Comparison of ENCODE assay signal across 20 cellular contexts in the genomic region with DNA sequence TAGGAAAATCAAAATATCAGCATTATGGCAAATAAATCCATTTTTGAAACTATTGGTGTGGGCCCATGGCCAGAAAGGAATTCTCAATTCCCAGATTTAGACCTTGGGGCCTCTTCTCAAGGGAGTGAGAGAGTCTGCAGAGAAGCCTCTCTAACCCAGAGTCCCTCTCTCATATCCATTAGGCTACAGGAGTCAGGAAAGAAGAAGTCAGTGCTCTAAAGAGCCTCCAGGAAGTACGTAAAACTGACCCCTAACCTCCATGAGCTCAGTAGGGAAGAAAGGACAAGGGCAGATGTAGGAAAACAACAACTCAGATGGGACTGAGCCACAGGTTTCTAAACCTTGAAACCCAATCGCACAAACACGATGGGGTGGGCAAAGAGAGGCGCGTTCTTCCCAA.
"Had no signal": no experiment of that assay in that cellular context is flagged by ENCODE, and none has a peak within 500 bp of the region (broad histone marks: within the 10 kb centered on the region; RNA-seq: fewer than 3 reads in every experiment).

No MANE protein-coding gene starts in this region.

- H3K27ac ChIP-seq: thoracic aorta, upper lobe of right lung, VCaP had no signal

- ATAC-seq: activated CD4-positive, CD25-positive, alpha-beta regulatory T cell treated with anti-CD3 and anti-CD28 coated beads, Interleukin-2, amount 50 U/mL, for 24 hours; activated T-cell treated with anti-CD3 and anti-CD28 coated beads, Interleukin-2, amount 50 U/mL, for 72 hours; stimulated activated memory B cell treated with anti-CD40 and anti-IgM and Interleukin-4, amounts not matched to agents 10 μg/mL and 1 μg/mL and 100 μg/mL, for 72 hours had no signal

- H3K9ac ChIP-seq: SK-N-SH had no signal

- H3K4me1 ChIP-seq: upper lobe of right lung had no signal

- H3K36me3 ChIP-seq: thoracic aorta, upper lobe of right lung had no signal

- H3K4me2 ChIP-seq: SK-N-SH had no signal

- H3K4me3 ChIP-seq: thoracic aorta, upper lobe of right lung had no signal

- H3K9me3 ChIP-seq: SK-N-SH, thoracic aorta, upper lobe of right lung had no signal

- DNase-seq: activated CD4-positive, alpha-beta memory T cell treated with anti-CD3 and anti-CD28 coated beads, Interleukin-2, amount 10 ng/mL, durations not matched to agents 7 days and 5 days; activated CD4-positive, alpha-beta T cell treated with anti-CD3 and anti-CD28 coated beads, Interleukin-2, amount 10 ng/mL, durations not matched to agents 24 days and 14 days; activated effector memory CD4-positive, alpha-beta T cell treated with Interleukin-2 at 50 U/mL for 16 hours; activated naive CD4-positive, alpha-beta T cell treated with anti-CD3 and anti-CD28 coated beads for 36 hours; activated naive CD8-positive, alpha-beta T cell treated with anti-CD3 and anti-CD28 coated beads, Interleukin-2, amount 10 ng/mL, durations not matched to agents 7 days and 5 days; activated T-cell treated with anti-CD3 and anti-CD28 coated beads, Interleukin-2, amount 50 U/mL, for 72 hours; amygdala; cortex of kidney; endodermal cell; immature natural killer cell; nephron progenitor cell; occipital lobe; posterior cingulate gyrus; SK-N-SH; stimulated activated CD4-positive, alpha-beta T cell treated with anti-CD3 and anti-CD28 coated beads, Interleukin-1b, Interleukin-23, amount 100 ng/mL, for 48 hours; upper lobe of right lung had no signal

- H3K27me3 ChIP-seq: upper lobe of right lung had no signal
